8 cellular contexts compared by ENCODE assay signal in the genomic region with DNA sequence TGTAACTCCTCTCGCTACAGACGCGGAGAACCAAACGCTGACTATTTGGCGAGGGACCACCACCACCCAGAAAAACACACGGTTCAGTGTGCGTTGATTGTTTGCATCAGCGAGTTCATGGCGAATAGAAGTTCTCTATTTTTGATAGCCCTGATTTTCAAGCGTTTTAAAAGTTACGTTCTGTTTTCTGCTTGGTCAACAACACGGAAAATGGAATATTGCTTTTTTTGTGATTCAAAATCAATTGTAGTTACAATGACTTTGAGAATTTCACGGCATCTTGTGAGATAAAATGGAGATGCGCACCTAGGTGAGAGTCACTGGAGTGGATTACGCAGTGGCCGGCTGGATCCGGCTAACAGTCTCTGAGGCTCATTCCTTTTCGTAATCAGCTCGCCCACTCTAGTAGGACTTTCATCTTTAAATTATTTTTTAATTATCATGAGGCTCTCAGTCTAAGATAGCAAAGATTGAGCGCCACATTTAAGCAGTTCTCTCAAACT. TPM values are rescaled to one million over a fixed set of nuclear protein-coding genes. Genes with fewer than 3 reads are reported as not detected.
DNase-seq lines count a peak whose midpoint lies in the region; ATAC-seq, FAIRE-seq and TF ChIP-seq lines count a peak whose summit lies in the region.

No MANE protein-coding gene starts in this region.

- H3K27me3 Mint-ChIP-seq in T-helper 17 cell, result peaks cover 5% of the 10 kb centered on the region
- no peaks in the 10 kb centered on the region for H3K27me3 Mint-ChIP-seq in osteocyte (ENCODE audit: unreplicated experiment)

- no peaks in the 10 kb centered on the region for H3K36me3 Mint-ChIP-seq in T-helper 17 cell (ENCODE audit: low read depth)
- no peaks in the 10 kb centered on the region for H3K36me3 Mint-ChIP-seq in osteocyte (ENCODE audit: unreplicated experiment)

- no peaks in the 10 kb centered on the region for H3K9me3 ChIP-seq in T-helper 17 cell (ENCODE audit: control insufficient read depth, low read length, poor library complexity, severe bottlenecking)

- H3K4me3 Mint-ChIP-seq in T-helper 17 cell, result peak overlapping the region; percentile 92
- peak overlapping the region; percentile 90 for H3K4me3 Mint-ChIP-seq in osteocyte (ENCODE audit: unreplicated experiment)

- ATAC-seq in T-helper 17 cell, result no peak
- ATAC-seq in omental fat pad (ENCODE audit: low FRiP score), result no peak

- TF ChIP-seq CTCF in fibroblast of the aortic adventitia (IDR thresholded peaks at IDR 0.05; ENCODE audit: insufficient read depth, low read length), result no peak
- TF ChIP-seq CTCF in osteocyte (IDR thresholded peaks at IDR 0.05), result no peak
- TF ChIP-seq CTCF in omental fat pad (IDR thresholded peaks at IDR 0.05), result no peak

- H3K4me1 Mint-ChIP-seq in T-helper 17 cell, result peaks cover 12% of the 10 kb centered on the region
- H3K4me1 Mint-ChIP-seq in osteocyte (ENCODE audit: unreplicated experiment), result peaks cover 21% of the 10 kb centered on the region

- peak overlapping the region; percentile 59 for H3K27ac Mint-ChIP-seq in T-helper 17 cell
- H3K27ac Mint-ChIP-seq in osteocyte (ENCODE audit: unreplicated experiment), result peak overlapping the region; percentile 98

- peak overlapping the region; percentile 73 for H3K4me3 ChIP-seq in fibroblast of the aortic adventitia (ENCODE audit: low read depth, low read length)

- no peaks in the 10 kb centered on the region for H3K9me3 Mint-ChIP-seq in osteocyte (ENCODE audit: unreplicated experiment)

- DNase-seq in 8988T (peak; percentile 18), GM12892 (ENCODE audit: insufficient read length) (no peak), T-helper 17 cell (no peak), fibroblast of the aortic adventitia (ENCODE audit: low read depth) (peak; percentile 16), osteocyte (ENCODE audit: extremely low spot score, unreplicated experiment) (no peak), SKM-1 (lab: John Stamatoyannopoulos, UW; ENCODE audit: unreplicated experiment) (no peak), T-helper 9 cell (no peak), omental fat pad (ENCODE audit: low spot score) (no peak)

- FAIRE-seq in GM12892 (lab: Jason Lieb, UNC), result peak; percentile 88

- TF ChIP-seq POLR2A in GM12892 (IDR thresholded peaks at IDR 0.05; ENCODE audit: low read depth, low read length), result no peak

RNA-seq across cellular contexts. Expression of a gene that starts 54.8 kb away (rescaled TPM):
- polyA plus RNA-seq in GM12892 (2012; ENCODE audit: missing spikeins), result not detected
- not detected for total RNA-seq in T-helper 17 cell
- not detected in 2 replicates for total RNA-seq in fibroblast of the aortic adventitia (ENCODE audit: low replicate concordance)
- not detected in 2 replicates for total RNA-seq in osteocyte
- not detected for total RNA-seq in omental fat pad

Comparison
In these comparisons a context has a peak if more than half of its experiments do, and no peak if none do; other contexts are left out.
1. DNase-seq: peak in 8988T (single experiment) and fibroblast of the aortic adventitia (single experiment); none in GM12892 (single experiment), T-helper 17 cell (0 of 3), osteocyte (single experiment), SKM-1 (single experiment), T-helper 9 cell (single experiment) and omental fat pad (single experiment).